16 cellular contexts compared by ENCODE assay signal in the genomic region with DNA sequence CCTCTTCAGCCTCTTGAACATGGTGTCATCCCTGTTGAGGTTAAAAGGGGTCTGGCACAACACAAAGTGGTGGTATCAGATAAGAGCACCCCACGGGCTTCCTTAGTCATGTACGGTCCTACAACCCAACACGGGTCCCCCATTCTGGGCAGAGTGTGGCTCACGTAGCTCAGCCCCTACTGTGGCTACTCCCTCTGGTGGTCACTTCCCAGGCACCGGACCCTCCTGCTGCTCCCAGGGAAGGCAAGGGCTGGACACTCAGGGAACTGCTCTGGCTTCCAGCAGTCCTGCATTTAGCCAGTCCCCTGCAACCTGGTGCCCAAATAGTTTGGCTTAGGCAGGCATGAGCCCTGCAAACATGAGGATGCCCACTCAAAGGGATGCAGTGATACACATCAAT. TPM values are rescaled to one million over a fixed set of nuclear protein-coding genes. Genes with fewer than 3 reads are reported as not detected.
A peak's percentile ranks its signal among the peaks of the same experiment; 100 is the strongest.
DNase-seq lines count a peak whose midpoint lies in the region; ATAC-seq and TF ChIP-seq lines count a peak whose summit lies in the region.
"Had no signal": no experiment of that assay in that cellular context is flagged by ENCODE, and none has a peak within 500 bp of the region (broad histone marks: within the 10 kb centered on the region; RNA-seq: fewer than 3 reads in every experiment).

No MANE protein-coding gene starts in this region.

- no peaks in the 10 kb centered on the region for H3K27me3 Mint-ChIP-seq in WTC11 (ENCODE audit: low read depth)

- H3K4me3 Mint-ChIP-seq in WTC11 = no peak overlapping the region
- H3K4me3 Mint-ChIP-seq: activated CD4-positive, alpha-beta T cell treated with anti-CD3 and anti-CD28 coated beads, Interleukin-2, amount 10 ng/mL, durations not matched to agents 7 days and 5 days; activated T-cell treated with anti-CD3 and anti-CD28 coated beads, Interleukin-2, amount 50 U/mL, for 72 hours; T-helper 1 cell treated with Interleukin-12 subunit alpha and Interleukin-12 subunit beta and Interleukin-4 antibody, amounts not matched to agents 30 μg/mL and 1 μg/mL, for 36 hours had no signal

- peak; percentile 92 for ATAC-seq in WTC11
- ATAC-seq in GM21423 (IDR thresholded peaks at IDR 0.05; ENCODE audit: unreplicated experiment) = no peak
- ATAC-seq: activated T-cell treated with anti-CD3 and anti-CD28 coated beads, Interleukin-2, amount 50 U/mL, for 72 hours had no signal

- no peaks in the 10 kb centered on the region for H3K27me3 ChIP-seq in kidney epithelial cell (ENCODE audit: control insufficient read depth, insufficient read depth, low read length)
- H3K27me3 ChIP-seq: colonic mucosa, Peyer's patch had no signal

- POLR2A ChIA-PET in WTC11 (lab: Charles Lee) = no interaction called here

- no peaks in the 10 kb centered on the region for H3K36me3 Mint-ChIP-seq in WTC11

- H3K4me1 Mint-ChIP-seq in WTC11 = peaks cover 16% of the 10 kb centered on the region
- H3K4me1 Mint-ChIP-seq: activated CD4-positive, alpha-beta T cell treated with anti-CD3 and anti-CD28 coated beads, Interleukin-2, amount 10 ng/mL, durations not matched to agents 7 days and 5 days had no signal

- DNase-seq in ACHN (peak; percentile 20), HCEC 1CT (peak; percentile 2), WTC11 (ENCODE audit: low spot score) (peak; percentile 77), kidney epithelial cell (ENCODE audit: low read depth) (no peak), G401 (ENCODE audit: low spot score) (no peak), kidney tubule cell (ENCODE audit: low spot score) (no peak), superior temporal gyrus (ENCODE audit: extremely low spot score) (no peak)
- DNase-seq: activated CD4-positive, alpha-beta T cell treated with anti-CD3 and anti-CD28 coated beads, Interleukin-2, amount 10 ng/mL, durations not matched to agents 7 days and 5 days; activated T-cell treated with anti-CD3 and anti-CD28 coated beads, Interleukin-2, amount 50 U/mL, for 72 hours; colonic mucosa; NCI-H1092 treated with DMSO at 0.1 percent for 48 hours; NCI-H2227 treated with DMSO at 0.1 percent for 48 hours; Peyer's patch had no signal

- in situ Hi-C loops in ACHN (cut with HindIII; ENCODE audit: low pct_ligation_motif_present, low pct_unique_long_range_greater_than_20kb, low sequenced_read_pairs) = no loop called here
- in situ Hi-C loops in G401 (cut with HindIII; ENCODE audit: low sequenced_read_pairs) = no loop called here

- CTCF ChIA-PET in WTC11 (lab: Charles Lee) = interaction anchor here (0.6 to 2.7 kb wide), 21 partner anchors 9 to 368 kb away, joined by 3 to 10 read pairs (median 3); a partner anchor contains a TSS

- no peak overlapping the region for H3K4me3 ChIP-seq in kidney epithelial cell (ENCODE audit: low read depth, low read length)
- H3K4me3 ChIP-seq: colonic mucosa, lung, Peyer's patch had no signal

- no peaks in the 10 kb centered on the region for H3K36me3 ChIP-seq in kidney epithelial cell (ENCODE audit: control insufficient read depth, insufficient read depth, low read length)
- H3K36me3 ChIP-seq: colonic mucosa, Peyer's patch had no signal

- TF ChIP-seq CTCF in WTC11 (IDR thresholded peaks at IDR 0.05) = peak; percentile 31; the same call in 1 of the 2 replicates
- TF ChIP-seq CTCF in kidney epithelial cell (IDR thresholded peaks at IDR 0.05; ENCODE audit: insufficient read depth, low read length, poor library complexity, severe bottlenecking) = peak; percentile 40

- H3K9me3 Mint-ChIP-seq in WTC11 = no peaks in the 10 kb centered on the region
- H3K9me3 Mint-ChIP-seq: activated CD4-positive, alpha-beta T cell treated with anti-CD3 and anti-CD28 coated beads, Interleukin-2, amount 10 ng/mL, durations not matched to agents 7 days and 5 days; activated T-cell treated with anti-CD3 and anti-CD28 coated beads, Interleukin-2, amount 50 U/mL, for 72 hours; T-helper 1 cell treated with Interleukin-12 subunit alpha and Interleukin-12 subunit beta and Interleukin-4 antibody, amounts not matched to agents 30 μg/mL and 1 μg/mL, for 36 hours had no signal

- no peak overlapping the region for H3K27ac Mint-ChIP-seq in WTC11
- H3K27ac Mint-ChIP-seq: activated CD4-positive, alpha-beta T cell treated with anti-CD3 and anti-CD28 coated beads, Interleukin-2, amount 10 ng/mL, durations not matched to agents 7 days and 5 days; activated T-cell treated with anti-CD3 and anti-CD28 coated beads, Interleukin-2, amount 50 U/mL, for 72 hours; T-helper 1 cell treated with Interleukin-12 subunit alpha and Interleukin-12 subunit beta and Interleukin-4 antibody, amounts not matched to agents 30 μg/mL and 1 μg/mL, for 36 hours had no signal

TF ChIP-seq in WTC11, 78 proteins besides CTCF, POLR2A, EP300 and RAD21:
- TF ChIP-seq, protein P1, sequence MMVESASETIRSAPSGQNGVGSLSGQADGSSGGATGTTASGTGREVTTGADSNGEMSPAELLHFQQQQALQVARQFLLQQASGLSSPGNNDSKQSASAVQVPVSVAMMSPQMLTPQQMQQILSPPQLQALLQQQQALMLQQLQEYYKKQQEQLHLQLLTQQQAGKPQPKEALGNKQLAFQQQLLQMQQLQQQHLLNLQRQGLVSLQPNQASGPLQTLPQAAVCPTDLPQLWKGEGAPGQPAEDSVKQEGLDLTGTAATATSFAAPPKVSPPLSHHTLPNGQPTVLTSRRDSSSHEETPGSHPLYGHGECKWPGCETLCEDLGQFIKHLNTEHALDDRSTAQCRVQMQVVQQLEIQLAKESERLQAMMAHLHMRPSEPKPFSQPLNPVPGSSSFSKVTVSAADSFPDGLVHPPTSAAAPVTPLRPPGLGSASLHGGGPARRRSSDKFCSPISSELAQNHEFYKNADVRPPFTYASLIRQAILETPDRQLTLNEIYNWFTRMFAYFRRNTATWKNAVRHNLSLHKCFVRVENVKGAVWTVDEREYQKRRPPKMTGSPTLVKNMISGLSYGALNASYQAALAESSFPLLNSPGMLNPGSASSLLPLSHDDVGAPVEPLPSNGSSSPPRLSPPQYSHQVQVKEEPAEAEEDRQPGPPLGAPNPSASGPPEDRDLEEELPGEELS (CRISPR knock-in tag; IDR thresholded peaks at IDR 0.05) = no peak
- TF ChIP-seq MXD4 (CRISPR knock-in tag; IDR thresholded peaks at IDR 0.05; ENCODE audit: borderline replicate concordance) = no peak
- TF ChIP-seq, protein P2, sequence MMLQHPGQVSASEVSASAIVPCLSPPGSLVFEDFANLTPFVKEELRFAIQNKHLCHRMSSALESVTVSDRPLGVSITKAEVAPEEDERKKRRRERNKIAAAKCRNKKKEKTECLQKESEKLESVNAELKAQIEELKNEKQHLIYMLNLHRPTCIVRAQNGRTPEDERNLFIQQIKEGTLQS (CRISPR knock-in tag; conservative IDR thresholded peaks at IDR 0.05) = no peak
- TF ChIP-seq GABPB1 (CRISPR knock-in tag; IDR thresholded peaks at IDR 0.05) = no peak
- no peak for TF ChIP-seq ZNF317 (CRISPR knock-in tag; IDR thresholded peaks at IDR 0.05; ENCODE audit: borderline replicate concordance, low read depth)
- TF ChIP-seq, protein P3, sequence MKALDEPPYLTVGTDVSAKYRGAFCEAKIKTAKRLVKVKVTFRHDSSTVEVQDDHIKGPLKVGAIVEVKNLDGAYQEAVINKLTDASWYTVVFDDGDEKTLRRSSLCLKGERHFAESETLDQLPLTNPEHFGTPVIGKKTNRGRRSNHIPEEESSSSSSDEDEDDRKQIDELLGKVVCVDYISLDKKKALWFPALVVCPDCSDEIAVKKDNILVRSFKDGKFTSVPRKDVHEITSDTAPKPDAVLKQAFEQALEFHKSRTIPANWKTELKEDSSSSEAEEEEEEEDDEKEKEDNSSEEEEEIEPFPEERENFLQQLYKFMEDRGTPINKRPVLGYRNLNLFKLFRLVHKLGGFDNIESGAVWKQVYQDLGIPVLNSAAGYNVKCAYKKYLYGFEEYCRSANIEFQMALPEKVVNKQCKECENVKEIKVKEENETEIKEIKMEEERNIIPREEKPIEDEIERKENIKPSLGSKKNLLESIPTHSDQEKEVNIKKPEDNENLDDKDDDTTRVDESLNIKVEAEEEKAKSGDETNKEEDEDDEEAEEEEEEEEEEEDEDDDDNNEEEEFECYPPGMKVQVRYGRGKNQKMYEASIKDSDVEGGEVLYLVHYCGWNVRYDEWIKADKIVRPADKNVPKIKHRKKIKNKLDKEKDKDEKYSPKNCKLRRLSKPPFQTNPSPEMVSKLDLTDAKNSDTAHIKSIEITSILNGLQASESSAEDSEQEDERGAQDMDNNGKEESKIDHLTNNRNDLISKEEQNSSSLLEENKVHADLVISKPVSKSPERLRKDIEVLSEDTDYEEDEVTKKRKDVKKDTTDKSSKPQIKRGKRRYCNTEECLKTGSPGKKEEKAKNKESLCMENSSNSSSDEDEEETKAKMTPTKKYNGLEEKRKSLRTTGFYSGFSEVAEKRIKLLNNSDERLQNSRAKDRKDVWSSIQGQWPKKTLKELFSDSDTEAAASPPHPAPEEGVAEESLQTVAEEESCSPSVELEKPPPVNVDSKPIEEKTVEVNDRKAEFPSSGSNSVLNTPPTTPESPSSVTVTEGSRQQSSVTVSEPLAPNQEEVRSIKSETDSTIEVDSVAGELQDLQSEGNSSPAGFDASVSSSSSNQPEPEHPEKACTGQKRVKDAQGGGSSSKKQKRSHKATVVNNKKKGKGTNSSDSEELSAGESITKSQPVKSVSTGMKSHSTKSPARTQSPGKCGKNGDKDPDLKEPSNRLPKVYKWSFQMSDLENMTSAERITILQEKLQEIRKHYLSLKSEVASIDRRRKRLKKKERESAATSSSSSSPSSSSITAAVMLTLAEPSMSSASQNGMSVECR (CRISPR knock-in tag; IDR thresholded peaks at IDR 0.05; ENCODE audit: borderline replicate concordance) = no peak
TF ChIP-seq in WTC11: peak in this region for 0.

RNA-seq across cellular contexts. Expression of a gene that starts 58.6 kb away (rescaled TPM):
- 6.0 to 6.8 TPM (median 6.3 TPM) in 3 replicates for total RNA-seq in WTC11 (2021)
- total RNA-seq in kidney epithelial cell = 47.3 and 54.6 TPM in 2 replicates
- 0.43 TPM in 1 of 2 replicates, not detected in the other for total RNA-seq in G401 (2014; rRNA removed; shearing (Covaris generic))
- total RNA-seq: activated CD4-positive, alpha-beta T cell treated with anti-CD3 and anti-CD28 coated beads, Interleukin-2, amount 10 ng/mL, durations not matched to agents 7 days and 5 days had no signal

Comparison
In these comparisons a context has a peak if more than half of its experiments do, and no peak if none do; other contexts are left out.
1. DNase-seq: peak in ACHN (single experiment), HCEC 1CT (single experiment) and WTC11 (single experiment); none in kidney epithelial cell (single experiment), G401 (single experiment), kidney tubule cell (single experiment) and superior temporal gyrus (single experiment).